Comparison of ENCODE assay signal across 1 cellular context in genomic region chr17:29618272-29619065, GRCh38.
TF ChIP-seq lines count a peak whose summit lies in the region.

No MANE protein-coding gene starts in this region.

TF ChIP-seq in endothelial cell of umbilical vein, 7 proteins besides CTCF, POLR2A, EP300 and RAD21:
- TF ChIP-seq FOS (IDR thresholded peaks at IDR 0.05; ENCODE audit: borderline replicate concordance, insufficient read depth, low read length) (no peak), GATA2 (IDR thresholded peaks at IDR 0.05; ENCODE audit: insufficient read depth, insufficient read length, low read depth, low read length) (no peak), EZH2 (IDR thresholded peaks at IDR 0.05; ENCODE audit: borderline replicate concordance, low read depth, low read length, severe bottlenecking) (no peak), POLR2AphosphoS5 (IDR thresholded peaks at IDR 0.05; ENCODE audit: insufficient read depth, low read depth, low read length) (no peak), MYC (IDR thresholded peaks at IDR 0.05; ENCODE audit: low read depth, low read length) (no peak), JUN (IDR thresholded peaks at IDR 0.05; ENCODE audit: borderline replicate concordance, insufficient read depth, insufficient read length, low read depth) (no peak), MAX (IDR thresholded peaks at IDR 0.05; ENCODE audit: insufficient read depth, insufficient read length) (no peak)
